8 cellular contexts compared by ENCODE assay signal in genomic region chr14:56659964-56660551, GRCh38.
DNase-seq lines count a peak whose midpoint lies in the region; ATAC-seq and TF ChIP-seq lines count a peak whose summit lies in the region.

No MANE protein-coding gene starts in this region.

- DNase-seq in Right ventricle myocardium superior (no peak), left ventricle myocardium superior (no peak), NCI-H1092 (lab: John Stamatoyannopoulos, UW) (peak; percentile 24), SK-N-DZ (ENCODE audit: low spot score) (peak; percentile 31), glomerular endothelial cell (ENCODE audit: extremely low read depth, low read depth, low spot score) (peak; percentile 18), omental fat pad (ENCODE audit: low spot score) (no peak)
- DNase-seq in stimulated activated naive B cell treated with anti-CD40 and anti-IgM and Interleukin-4, amounts not matched to agents 10 μg/mL and 1 μg/mL and 100 μg/mL, for 72 hours, result no peak
- no peak for DNase-seq in activated CD4-positive, alpha-beta memory T cell treated with anti-CD3 and anti-CD28 coated beads for 36 hours

- H3K4me1 Mint-ChIP-seq in stimulated activated naive B cell treated with anti-CD40 and anti-IgM and Interleukin-4, amounts not matched to agents 10 μg/mL and 1 μg/mL and 100 μg/mL, for 72 hours, result no peaks in the 10 kb centered on the region
- no peaks in the 10 kb centered on the region for H3K4me1 Mint-ChIP-seq in activated CD4-positive, alpha-beta memory T cell treated with anti-CD3 and anti-CD28 coated beads for 36 hours (ENCODE audit: low read depth)

- H3K4me3 Mint-ChIP-seq in stimulated activated naive B cell treated with anti-CD40 and anti-IgM and Interleukin-4, amounts not matched to agents 10 μg/mL and 1 μg/mL and 100 μg/mL, for 72 hours, result no peak overlapping the region
- no peak overlapping the region for H3K4me3 Mint-ChIP-seq in activated CD4-positive, alpha-beta memory T cell treated with anti-CD3 and anti-CD28 coated beads for 36 hours

- no peaks in the 10 kb centered on the region for H3K27me3 Mint-ChIP-seq in stimulated activated naive B cell treated with anti-CD40 and anti-IgM and Interleukin-4, amounts not matched to agents 10 μg/mL and 1 μg/mL and 100 μg/mL, for 72 hours
- H3K27me3 Mint-ChIP-seq in activated CD4-positive, alpha-beta memory T cell treated with anti-CD3 and anti-CD28 coated beads for 36 hours, result no peaks in the 10 kb centered on the region

- peaks cover 0 to 5% of the 10 kb centered on the region in 2 donors for H3K36me3 Mint-ChIP-seq in stimulated activated naive B cell treated with anti-CD40 and anti-IgM and Interleukin-4, amounts not matched to agents 10 μg/mL and 1 μg/mL and 100 μg/mL, for 72 hours
- no peaks in the 10 kb centered on the region for H3K36me3 Mint-ChIP-seq in activated CD4-positive, alpha-beta memory T cell treated with anti-CD3 and anti-CD28 coated beads for 36 hours

- ATAC-seq in Right ventricle myocardium superior (ENCODE audit: poor library complexity) (peak; percentile 68), left ventricle myocardium superior (no peak), omental fat pad (ENCODE audit: low FRiP score) (no peak)
- peak; percentile 46 to 60 for ATAC-seq in stimulated activated naive B cell treated with anti-CD40 and anti-IgM and Interleukin-4, amounts not matched to agents 10 μg/mL and 1 μg/mL and 100 μg/mL, for 72 hours (replicated peaks)

- no peak for TF ChIP-seq CTCF in omental fat pad (IDR thresholded peaks at IDR 0.05)

- H3K9me3 Mint-ChIP-seq in stimulated activated naive B cell treated with anti-CD40 and anti-IgM and Interleukin-4, amounts not matched to agents 10 μg/mL and 1 μg/mL and 100 μg/mL, for 72 hours, result no peaks in the 10 kb centered on the region
- H3K9me3 Mint-ChIP-seq in activated CD4-positive, alpha-beta memory T cell treated with anti-CD3 and anti-CD28 coated beads for 36 hours, result no peaks in the 10 kb centered on the region

- CTCF ChIA-PET in activated CD4-positive, alpha-beta memory T cell treated with anti-CD3 and anti-CD28 coated beads for 36 hours (lab: Charles Lee), result interaction anchor here (0.6 kb wide), 1 partner anchor 657 kb away, joined by 3 read pairs; no protein-coding TSS in a partner anchor

- POLR2A ChIA-PET in activated CD4-positive, alpha-beta memory T cell treated with anti-CD3 and anti-CD28 coated beads for 36 hours (lab: Charles Lee), result no interaction called here

- intact Hi-C loops in Right ventricle myocardium superior (cut with DNase I), result no loop called here
- intact Hi-C loops in left ventricle myocardium superior (cut with micrococcal nuclease), result no loop called here
- intact Hi-C loops in activated CD4-positive, alpha-beta memory T cell treated with anti-CD3 and anti-CD28 coated beads for 36 hours (cut with micrococcal nuclease), result loop anchor here (10.0 kb wide), 1 partner anchor 405 kb away; no protein-coding TSS in a partner anchor

- H3K27ac Mint-ChIP-seq in stimulated activated naive B cell treated with anti-CD40 and anti-IgM and Interleukin-4, amounts not matched to agents 10 μg/mL and 1 μg/mL and 100 μg/mL, for 72 hours, result no peak overlapping the region
- H3K27ac Mint-ChIP-seq in activated CD4-positive, alpha-beta memory T cell treated with anti-CD3 and anti-CD28 coated beads for 36 hours, result no peak overlapping the region

Comparison
In these comparisons a context has a peak if more than half of its experiments do, and no peak if none do; other contexts are left out.
1. ATAC-seq: peak in Right ventricle myocardium superior (single experiment) and stimulated activated naive B cell treated with anti-CD40 and anti-IgM and Interleukin-4, amounts not matched to agents 10 μg/mL and 1 μg/mL and 100 μg/mL, for 72 hours (2 of 2); none in left ventricle myocardium superior (single experiment) and omental fat pad (single experiment).
2. DNase-seq: peak in NCI-H1092 (single experiment), SK-N-DZ (single experiment) and glomerular endothelial cell (single experiment); none in Right ventricle myocardium superior (single experiment), left ventricle myocardium superior (single experiment), stimulated activated naive B cell treated with anti-CD40 and anti-IgM and Interleukin-4, amounts not matched to agents 10 μg/mL and 1 μg/mL and 100 μg/mL, for 72 hours (single experiment), omental fat pad (single experiment) and activated CD4-positive, alpha-beta memory T cell treated with anti-CD3 and anti-CD28 coated beads for 36 hours (single experiment).